In the genomic region with DNA sequence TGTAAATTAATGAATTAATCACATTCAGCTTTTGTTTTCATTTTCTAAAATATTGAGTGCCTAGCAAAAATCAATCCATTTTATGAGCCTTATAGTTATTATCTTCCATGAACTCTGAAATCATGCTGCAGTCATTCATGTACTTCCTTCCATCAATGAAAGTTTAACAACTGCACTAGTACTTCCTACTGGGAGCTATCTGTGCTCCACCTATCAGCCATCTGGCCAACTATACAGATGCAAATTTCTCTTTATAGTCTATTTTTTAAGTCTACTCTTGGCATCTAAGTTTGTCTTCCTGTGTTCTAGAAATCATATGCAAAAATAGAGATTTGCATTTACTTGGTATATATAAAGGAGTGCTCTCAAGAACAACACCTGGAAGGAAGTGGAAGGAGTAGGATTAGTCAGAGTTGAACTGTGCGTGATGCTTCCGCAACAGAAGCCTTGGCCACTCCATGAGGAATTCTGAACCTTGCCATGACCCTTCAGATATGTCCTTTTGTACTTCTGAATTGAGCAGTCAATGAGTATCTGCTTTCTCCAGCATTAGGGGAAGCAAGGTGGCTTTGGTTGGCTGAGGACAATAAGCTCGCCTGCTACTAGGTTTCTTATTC, we compare ENCODE assay signal across 22 cellular contexts.
A peak's percentile ranks its signal among the peaks of the same experiment; 100 is the strongest.
DNase-seq lines count a peak whose midpoint lies in the region; ATAC-seq and TF ChIP-seq lines count a peak whose summit lies in the region.
"Had no signal": no experiment of that assay in that cellular context is flagged by ENCODE, and none has a peak within 500 bp of the region (broad histone marks: within the 10 kb centered on the region; RNA-seq: fewer than 3 reads in every experiment).

No MANE protein-coding gene starts in this region.

- H4K5ac ChIP-seq in H9 (ENCODE audit: insufficient read length, low read depth, low read length): no peak overlapping the region

- H3K27ac ChIP-seq in H9 (ENCODE audit: insufficient read length, low read depth, low read length) (peak overlapping the region; percentile 35), heart left ventricle (peak overlapping the region in 8 of 12 donors; percentile 15 to 53 (median 28)), iPS-20b (ENCODE audit: low read length) (no peak overlapping the region)
- H3K27ac ChIP-seq in CD4-positive, alpha-beta memory T cell (ENCODE audit: low read depth, low read length): no peak overlapping the region
- H3K27ac ChIP-seq: HL-60, KMS-11, SJCRH30 had no signal

- TF ChIP-seq POLR2A in heart left ventricle (IDR thresholded peaks at IDR 0.05): no peak

- H2AFZ ChIP-seq in H9 (ENCODE audit: low read length): no peak overlapping the region

- H3K36me3 ChIP-seq in heart left ventricle (no peaks in the 10 kb centered on the region), iPS-20b (ENCODE audit: insufficient read depth, low read depth, low read length) (no peaks in the 10 kb centered on the region)
- no peaks in the 10 kb centered on the region for H3K36me3 ChIP-seq in CD4-positive, alpha-beta memory T cell (ENCODE audit: insufficient read depth, low read length)
- H3K36me3 ChIP-seq: SJCRH30 had no signal

- WGBS in H9 (ENCODE audit: extremely low coverage, insufficient read length, low lambda C conversion rate): no CpG with 5 or more reads among the region's 3 CpGs
- WGBS in heart left ventricle, 4 donors: 55 to 77% (median 70%) methylated on average over 3 of the region's 3 CpGs

- no peak overlapping the region for H4K8ac ChIP-seq in H9 (replicated peaks; ENCODE audit: insufficient read length, low read depth, low read length)

- no peak overlapping the region for H2BK20ac ChIP-seq in H9 (ENCODE audit: low read depth, low read length, poor library complexity, severe bottlenecking)

- intact Hi-C loops in heart left ventricle (cut with DNase I): loop anchor here in 8 of 10 donors (5.0 to 10.0 kb wide), 7 partner anchors 55 to 505 kb away; no protein-coding TSS in a partner anchor
- intact Hi-C loops in CD4-positive, alpha-beta memory T cell (cut with micrococcal nuclease): no loop called here

- no peaks in the 10 kb centered on the region for H3K9me3 ChIP-seq in H9 (ENCODE audit: control insufficient read depth, low read depth, low read length)
- H3K9me3 ChIP-seq in heart left ventricle: no peaks in the 10 kb centered on the region
- H3K9me3 ChIP-seq in iPS-20b (ENCODE audit: insufficient read depth, low read depth, low read length): no peaks in the 10 kb centered on the region
- H3K9me3 ChIP-seq in CD4-positive, alpha-beta memory T cell (ENCODE audit: control insufficient read depth in 1 of 2, low read length in 2 of 2): peaks cover 0 to 10% of the 10 kb centered on the region in 2 donors
- H3K9me3 ChIP-seq: SJCRH30 had no signal

- H3K4me3 ChIP-seq in heart left ventricle (no peak overlapping the region), iPS-20b (ENCODE audit: low read length) (0 out of 2 replicates have a peak overlapping the region, but pooled peaks have one; percentile 19)
- no peak overlapping the region for H3K4me3 ChIP-seq in CD4-positive, alpha-beta memory T cell (ENCODE audit: low read length in 2 of 2)
- H3K4me3 ChIP-seq: SJCRH30 had no signal

- no peaks in the 10 kb centered on the region for H3K79me1 ChIP-seq in H9 (ENCODE audit: insufficient read depth, low read depth, low read length, poor library complexity, severe bottlenecking)

- H3K14ac ChIP-seq in H9 (ENCODE audit: insufficient read depth, low read length): no peak overlapping the region

- H3K9me3 Mint-ChIP-seq in H9: no peaks in the 10 kb centered on the region; a peak in 1 of 5 replicates
- H3K9me3 Mint-ChIP-seq in CD4-positive, alpha-beta memory T cell: peaks cover 0 to 6% (median 1%) of the 10 kb centered on the region in 8 donors

- no peak overlapping the region for H3T11ph ChIP-seq in H9 (ENCODE audit: low read length)

- H3K9ac ChIP-seq in H9 (ENCODE audit: extremely low read depth, insufficient read length, low read length): no peak overlapping the region
- no peak overlapping the region for H3K9ac ChIP-seq in iPS-20b (ENCODE audit: low read depth, low read length)
- H3K9ac ChIP-seq: KMS-11 had no signal

- POLR2A ChIA-PET in CD4-positive, alpha-beta memory T cell (lab: Charles Lee; ENCODE audit: partially characterized antibody): no interaction called here

- H4K91ac ChIP-seq in H9 (ENCODE audit: insufficient read length, low read depth, low read length): no peak overlapping the region

- H3K79me2 ChIP-seq in H9 (ENCODE audit: insufficient read depth, low read length): no peaks in the 10 kb centered on the region

- no peak overlapping the region for H3K23ac ChIP-seq in H9 (ENCODE audit: insufficient read length, low read depth, low read length)

- H2BK5ac ChIP-seq in H9 (ENCODE audit: insufficient read length, low read length): no peak overlapping the region

- H3K56ac ChIP-seq in H9 (ENCODE audit: insufficient read length, low read depth, low read length): no peak overlapping the region

- no peaks in the 10 kb centered on the region for H3K27me3 Mint-ChIP-seq in H9 (ENCODE audit: low read depth)
- no peaks in the 10 kb centered on the region for H3K27me3 Mint-ChIP-seq in CD4-positive, alpha-beta memory T cell

- H3K27ac Mint-ChIP-seq in H9: peak overlapping the region; percentile 39 to 41 (median 39); a peak in 3 of 7 replicates
- no peak overlapping the region for H3K27ac Mint-ChIP-seq in CD4-positive, alpha-beta memory T cell

- H3K36me3 Mint-ChIP-seq in H9 (ENCODE audit: insufficient read depth in 1 of 3, low read depth in 3 of 3): peaks cover 0 to 7% (median 0%) of the 10 kb centered on the region in 3 experiments; a peak in 3 of 7 replicates
- H3K36me3 Mint-ChIP-seq in CD4-positive, alpha-beta memory T cell: no peaks in the 10 kb centered on the region

- peak in 3 of 4 donors; percentile 55 to 92 (median 74) for ATAC-seq in heart left ventricle
- ATAC-seq: PC-3 had no signal

- no peaks in the 10 kb centered on the region for H3K23me2 ChIP-seq in H9 (ENCODE audit: insufficient read length, low read depth, low read length, poor library complexity, severe bottlenecking)

- no peak overlapping the region for H3K4me2 ChIP-seq in H9 (ENCODE audit: insufficient read depth, insufficient read length, low read length)
- H3K4me2 ChIP-seq: KMS-11 had no signal

- TF ChIP-seq CTCF in H9 (conservative IDR thresholded peaks at IDR 0.05) (no peak), heart left ventricle (IDR thresholded peaks at IDR 0.05) (no peak)

- H3K4me1 ChIP-seq in H9 (ENCODE audit: insufficient read depth, low read length): peaks cover 7% of the 10 kb centered on the region; the same call in 1 of the 2 replicates
- peaks cover 0 to 36% (median 25%) of the 10 kb centered on the region in 12 donors for H3K4me1 ChIP-seq in heart left ventricle
- H3K4me1 ChIP-seq in iPS-20b (ENCODE audit: insufficient read depth, low read length): peaks cover 21% of the 10 kb centered on the region
- H3K4me1 ChIP-seq in CD4-positive, alpha-beta memory T cell (ENCODE audit: insufficient read depth, low read length): no peaks in the 10 kb centered on the region

- no peak overlapping the region; a peak in 1 of 5 replicates for H3K4me3 Mint-ChIP-seq in H9
- no peak overlapping the region for H3K4me3 Mint-ChIP-seq in CD4-positive, alpha-beta memory T cell

- CTCF ChIA-PET in CD4-positive, alpha-beta memory T cell (lab: Charles Lee; ENCODE audit: partially characterized antibody): no interaction called here

- H3K27me3 ChIP-seq in H9 (ENCODE audit: insufficient read depth, low read length) (no peaks in the 10 kb centered on the region), heart left ventricle (no peaks in the 10 kb centered on the region), iPS-20b (ENCODE audit: insufficient read depth, low read length) (no peaks in the 10 kb centered on the region)
- H3K27me3 ChIP-seq in CD4-positive, alpha-beta memory T cell (ENCODE audit: insufficient read depth, low read length): no peaks in the 10 kb centered on the region
- H3K27me3 ChIP-seq: SJCRH30 had no signal

- no peak overlapping the region for H2BK120ac ChIP-seq in H9 (ENCODE audit: low read depth, low read length, poor library complexity, severe bottlenecking)

- H3K4ac ChIP-seq in H9 (ENCODE audit: low read depth, low read length): no peak overlapping the region

- no peaks in the 10 kb centered on the region for H4K20me1 ChIP-seq in H9 (ENCODE audit: control insufficient read depth, insufficient read depth, insufficient read length)

- no peak overlapping the region for H2AK5ac ChIP-seq in H9 (ENCODE audit: insufficient read length, low read length)

- H3K4me1 Mint-ChIP-seq in H9: peaks cover 17 to 26% of the 10 kb centered on the region in 2 experiments
- no peaks in the 10 kb centered on the region for H3K4me1 Mint-ChIP-seq in CD4-positive, alpha-beta memory T cell

- no peak overlapping the region for H2BK15ac ChIP-seq in H9 (ENCODE audit: low read depth, low read length)

- H3K18ac ChIP-seq in H9 (ENCODE audit: insufficient read length, low read depth, low read length): no peak overlapping the region

- H2BK12ac ChIP-seq in H9 (ENCODE audit: insufficient read length, low read depth, low read length): no peak overlapping the region

- no peak for DNase-seq in H9
- DNase-seq in NCI-H226: peak; percentile 12
- no peak for DNase-seq in heart left ventricle
- no peak for DNase-seq in CD4-positive, alpha-beta memory T cell
- DNase-seq in stimulated activated CD4-positive, alpha-beta T cell treated with anti-CD3 and anti-CD28 coated beads, Interleukin-1b, Interleukin-23, amount 100 ng/mL, for 48 hours: no peak
- no peak for DNase-seq in HPDE6-E6E7 (ENCODE audit: extremely low spot score)
- no peak for DNase-seq in COLO668 (lab: John Stamatoyannopoulos, UW; ENCODE audit: unreplicated experiment)
- DNase-seq: C1 segment of cervical spinal cord, DMS79 treated with DMSO at 0.1 percent for 48 hours, H7, MV-4-11, NCI-H1417 treated with DMSO at 0.1 percent for 48 hours, NCI-H187 treated with DMSO at 0.1 percent for 48 hours, NCI-H2227 treated with DMSO at 0.1 percent for 48 hours, NCI-H524, NCI-H82, PC-3, RPMI8226, SJCRH30 had no signal

Comparison
In these comparisons a context has a peak if more than half of its experiments do, and no peak if none do; other contexts are left out.
1. H3K27ac ChIP-seq: peak in H9 (single experiment) and heart left ventricle (8 of 12); none in iPS-20b (single experiment) and CD4-positive, alpha-beta memory T cell (single experiment).
2. H3K27ac Mint-ChIP-seq: peak in H9 (3 of 3); none in CD4-positive, alpha-beta memory T cell (0 of 7).